In genomic region chr21:46500224-46500861, GRCh38 we compare ENCODE assay signal across 8 cellular contexts. TPM values are rescaled to one million over a fixed set of nuclear protein-coding genes. Genes with fewer than 3 reads are reported as not detected.
DNase-seq lines count a peak whose midpoint lies in the region; ATAC-seq, FAIRE-seq and TF ChIP-seq lines count a peak whose summit lies in the region.

No MANE protein-coding gene starts in this region.

- TF ChIP-seq CTCF in astrocyte (IDR thresholded peaks at IDR 0.05; ENCODE audit: insufficient read depth, low read depth, low read length): no peak

- peaks cover 15% of the 10 kb centered on the region for H3K36me3 Mint-ChIP-seq in astrocyte (ENCODE audit: low read depth, unreplicated experiment)
- peaks cover 10% of the 10 kb centered on the region for H3K36me3 Mint-ChIP-seq in natural killer cell treated with Interleukin-12 subunit alpha and Interleukin-12 subunit beta and Interleukin-15 and Interleukin-18, amount 100 ng/mL, for 72 hours

- no peak overlapping the region for H3K9ac ChIP-seq in astrocyte (ENCODE audit: low read length)

- H3K9me3 ChIP-seq in astrocyte (ENCODE audit: insufficient read depth, low read depth, low read length): no peaks in the 10 kb centered on the region

- peaks cover 21% of the 10 kb centered on the region for H3K36me3 ChIP-seq in astrocyte (ENCODE audit: insufficient read depth, low read length)

- H4K20me1 ChIP-seq in astrocyte (ENCODE audit: insufficient read depth, low read length): peaks cover 5% of the 10 kb centered on the region

- peaks cover 15% of the 10 kb centered on the region for H3K4me1 Mint-ChIP-seq in astrocyte (ENCODE audit: low read depth, unreplicated experiment)
- peaks cover 16 to 32% of the 10 kb centered on the region in 2 donors for H3K4me1 Mint-ChIP-seq in natural killer cell treated with Interleukin-12 subunit alpha and Interleukin-12 subunit beta and Interleukin-15 and Interleukin-18, amount 100 ng/mL, for 72 hours (ENCODE audit: low read depth in 2 of 2)

- no peaks in the 10 kb centered on the region for H3K9me3 Mint-ChIP-seq in astrocyte (ENCODE audit: unreplicated experiment)
- no peaks in the 10 kb centered on the region for H3K9me3 Mint-ChIP-seq in natural killer cell treated with Interleukin-12 subunit alpha and Interleukin-12 subunit beta and Interleukin-15 and Interleukin-18, amount 100 ng/mL, for 72 hours

- ATAC-seq in natural killer cell treated with Interleukin-12 subunit alpha and Interleukin-12 subunit beta and Interleukin-15 and Interleukin-18, amount 100 ng/mL, for 72 hours: no peak
- no peak for ATAC-seq in GM19328 (IDR thresholded peaks at IDR 0.05; ENCODE audit: unreplicated experiment)

- H3K4me1 ChIP-seq in astrocyte (ENCODE audit: insufficient read depth, low read length): peaks cover 10% of the 10 kb centered on the region

- DNase-seq in GM03348 (ENCODE audit: low spot score) (peak; percentile 28), LoVo (ENCODE audit: low spot score) (peak; percentile 43), astrocyte (ENCODE audit: low read depth) (peak; percentile 32), putamen (ENCODE audit: low spot score) (no peak)
- no peak for DNase-seq in natural killer cell treated with Interleukin-12 subunit alpha and Interleukin-12 subunit beta and Interleukin-15 and Interleukin-18, amount 100 ng/mL, for 72 hours (ENCODE audit: low spot score)
- no peak for DNase-seq in stimulated activated CD4-positive, alpha-beta T cell treated with anti-CD3 and anti-CD28 coated beads, Interleukin-4, amount 100 ng/mL, for 4 hours
- no peak for DNase-seq in activated CD8-positive, alpha-beta memory T cell treated with anti-CD3 and anti-CD28 coated beads, Interleukin-2, amount 50 U/mL, for 4 hours

- no peak overlapping the region for H3K27ac ChIP-seq in astrocyte (ENCODE audit: low read depth, low read length)

- no peak for FAIRE-seq in astrocyte (lab: Jason Lieb, UNC)

- peak overlapping the region; percentile 49 for H3K4me2 ChIP-seq in astrocyte (ENCODE audit: low read length)

- no peak overlapping the region for H3K27ac Mint-ChIP-seq in astrocyte (ENCODE audit: unreplicated experiment)
- peak overlapping the region; percentile 43 to 58 for H3K27ac Mint-ChIP-seq in natural killer cell treated with Interleukin-12 subunit alpha and Interleukin-12 subunit beta and Interleukin-15 and Interleukin-18, amount 100 ng/mL, for 72 hours

- no peaks in the 10 kb centered on the region for H3K79me2 ChIP-seq in astrocyte (ENCODE audit: insufficient read depth, low read length)

- H3K4me3 ChIP-seq in astrocyte (ENCODE audit: insufficient read depth, low read depth, low read length): no peak overlapping the region

- H3K4me3 Mint-ChIP-seq in astrocyte (ENCODE audit: unreplicated experiment): no peak overlapping the region
- peak overlapping the region; percentile 18 for H3K4me3 Mint-ChIP-seq in natural killer cell treated with Interleukin-12 subunit alpha and Interleukin-12 subunit beta and Interleukin-15 and Interleukin-18, amount 100 ng/mL, for 72 hours

- no peak overlapping the region for H2AFZ ChIP-seq in astrocyte (ENCODE audit: low read depth, low read length)

- H3K27me3 ChIP-seq in astrocyte (ENCODE audit: insufficient read depth, low read length): no peaks in the 10 kb centered on the region

- H3K27me3 Mint-ChIP-seq in astrocyte (ENCODE audit: low read depth, unreplicated experiment): no peaks in the 10 kb centered on the region
- H3K27me3 Mint-ChIP-seq in natural killer cell treated with Interleukin-12 subunit alpha and Interleukin-12 subunit beta and Interleukin-15 and Interleukin-18, amount 100 ng/mL, for 72 hours: no peaks in the 10 kb centered on the region

RNA-seq across cellular contexts. Expression of gene DIP2A, which starts 41.7 kb away (rescaled TPM):
- 33.0 and 35.4 TPM in 2 replicates for total RNA-seq in astrocyte
- total RNA-seq in natural killer cell treated with Interleukin-12 subunit alpha and Interleukin-12 subunit beta and Interleukin-15 and Interleukin-18, amount 100 ng/mL, for 72 hours: 10 to 100 TPM; 39.4 to 71.6 TPM

Comparison
In these comparisons a context has a peak if more than half of its experiments do, and no peak if none do; other contexts are left out.
1. DNase-seq: peak in GM03348 (single experiment), LoVo (single experiment) and astrocyte (single experiment); none in natural killer cell treated with Interleukin-12 subunit alpha and Interleukin-12 subunit beta and Interleukin-15 and Interleukin-18, amount 100 ng/mL, for 72 hours (single experiment), putamen (single experiment), stimulated activated CD4-positive, alpha-beta T cell treated with anti-CD3 and anti-CD28 coated beads, Interleukin-4, amount 100 ng/mL, for 4 hours (0 of 2) and activated CD8-positive, alpha-beta memory T cell treated with anti-CD3 and anti-CD28 coated beads, Interleukin-2, amount 50 U/mL, for 4 hours (single experiment).